Comparison of ENCODE assay signal across 16 cellular contexts in the genomic region with DNA sequence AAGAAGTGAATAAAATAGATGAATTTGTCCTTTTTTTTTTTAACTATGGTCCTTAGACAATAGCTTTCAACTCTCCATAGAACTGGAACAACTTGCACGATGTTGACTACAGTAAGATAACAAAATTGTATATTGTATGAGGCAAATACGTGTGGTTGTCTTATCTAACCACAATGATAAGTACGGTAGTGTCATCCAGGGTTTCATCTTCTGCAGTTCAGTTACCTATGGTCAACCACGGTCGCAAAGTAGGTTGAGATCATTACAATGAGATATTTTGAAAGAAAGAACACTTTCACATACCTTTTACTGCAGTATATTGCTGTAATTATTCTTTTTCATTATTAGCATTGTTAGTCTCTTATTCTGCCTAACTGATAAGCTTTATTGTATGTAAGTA.
A peak's percentile ranks its signal among the peaks of the same experiment; 100 is the strongest.
DNase-seq lines count a peak whose midpoint lies in the region; ATAC-seq and TF ChIP-seq lines count a peak whose summit lies in the region.
"Had no signal": no experiment of that assay in that cellular context is flagged by ENCODE, and none has a peak within 500 bp of the region (broad histone marks: within the 10 kb centered on the region; RNA-seq: fewer than 3 reads in every experiment).

No MANE protein-coding gene starts in this region.

- H3K27me3 Mint-ChIP-seq in T-helper 2 cell treated with Interferon-gamma antibody and Interleukin-4, amounts not matched to agents 5 μg/mL and 100 μg/mL, for 36 hours (ENCODE audit: low read depth) = peaks cover 43% of the 10 kb centered on the region
- H3K27me3 Mint-ChIP-seq in activated T-helper 17 cell treated with anti-CD3 and anti-CD28 coated beads, Interleukin-2, amount 50 U/mL, for 72 hours = no peaks in the 10 kb centered on the region
- peaks cover 4% of the 10 kb centered on the region for H3K27me3 Mint-ChIP-seq in activated naive CD4-positive, alpha-beta T cell treated with anti-CD3 and anti-CD28 coated beads, Interleukin-2, amount 10 ng/mL, durations not matched to agents 7 days and 5 days
- H3K27me3 Mint-ChIP-seq in stimulated activated memory B cell treated with anti-CD40 and anti-IgM and Interleukin-4, amounts not matched to agents 10 μg/mL and 1 μg/mL and 100 μg/mL, for 72 hours = no peaks in the 10 kb centered on the region
- H3K27me3 Mint-ChIP-seq: CD4-positive, alpha-beta T cell had no signal

- ATAC-seq in activated T-helper 17 cell treated with anti-CD3 and anti-CD28 coated beads, Interleukin-2, amount 50 U/mL, for 72 hours (replicated peaks) = peak; percentile 60
- peak; percentile 82 for ATAC-seq in stimulated activated effector memory CD8-positive, alpha-beta T cell treated with anti-CD3 and anti-CD28 coated beads, Interleukin-12 subunit alpha, Interleukin-12 subunit beta, amount 100 ng/mL, for 72 hours
- ATAC-seq in stimulated activated memory B cell treated with anti-CD40 and anti-IgM and Interleukin-4, amounts not matched to agents 10 μg/mL and 1 μg/mL and 100 μg/mL, for 72 hours = no peak
- no peak for ATAC-seq in heart right ventricle

- intact Hi-C loops in heart right ventricle (cut with DNase I) = no loop called here

- H3K4me1 ChIP-seq in heart right ventricle = peaks cover 0 to 17% (median 6%) of the 10 kb centered on the region in 9 donors

- no peak overlapping the region for H3K27ac Mint-ChIP-seq in T-helper 2 cell treated with Interferon-gamma antibody and Interleukin-4, amounts not matched to agents 5 μg/mL and 100 μg/mL, for 36 hours
- no peak overlapping the region for H3K27ac Mint-ChIP-seq in activated T-helper 17 cell treated with anti-CD3 and anti-CD28 coated beads, Interleukin-2, amount 50 U/mL, for 72 hours
- H3K27ac Mint-ChIP-seq in stimulated activated effector memory CD8-positive, alpha-beta T cell treated with anti-CD3 and anti-CD28 coated beads, Interleukin-12 subunit alpha, Interleukin-12 subunit beta, amount 100 ng/mL, for 72 hours = no peak overlapping the region
- no peak overlapping the region for H3K27ac Mint-ChIP-seq in activated naive CD4-positive, alpha-beta T cell treated with anti-CD3 and anti-CD28 coated beads, Interleukin-2, amount 10 ng/mL, durations not matched to agents 7 days and 5 days
- no peak overlapping the region for H3K27ac Mint-ChIP-seq in stimulated activated memory B cell treated with anti-CD40 and anti-IgM and Interleukin-4, amounts not matched to agents 10 μg/mL and 1 μg/mL and 100 μg/mL, for 72 hours
- H3K27ac Mint-ChIP-seq: CD4-positive, alpha-beta T cell had no signal

- CTCF ChIA-PET in activated naive CD4-positive, alpha-beta T cell treated with anti-CD3 and anti-CD28 coated beads, Interleukin-2, amount 10 ng/mL, durations not matched to agents 7 days and 5 days (lab: Charles Lee) = interaction anchor here (1.3 kb wide), 1 partner anchor 835 kb away, joined by 3 read pairs; no protein-coding TSS in a partner anchor

- H3K4me3 Mint-ChIP-seq in T-helper 2 cell treated with Interferon-gamma antibody and Interleukin-4, amounts not matched to agents 5 μg/mL and 100 μg/mL, for 36 hours = peak overlapping the region; percentile 22
- no peak overlapping the region for H3K4me3 Mint-ChIP-seq in activated T-helper 17 cell treated with anti-CD3 and anti-CD28 coated beads, Interleukin-2, amount 50 U/mL, for 72 hours
- no peak overlapping the region for H3K4me3 Mint-ChIP-seq in stimulated activated effector memory CD8-positive, alpha-beta T cell treated with anti-CD3 and anti-CD28 coated beads, Interleukin-12 subunit alpha, Interleukin-12 subunit beta, amount 100 ng/mL, for 72 hours
- H3K4me3 Mint-ChIP-seq in activated naive CD4-positive, alpha-beta T cell treated with anti-CD3 and anti-CD28 coated beads, Interleukin-2, amount 10 ng/mL, durations not matched to agents 7 days and 5 days = no peak overlapping the region
- no peak overlapping the region for H3K4me3 Mint-ChIP-seq in stimulated activated memory B cell treated with anti-CD40 and anti-IgM and Interleukin-4, amounts not matched to agents 10 μg/mL and 1 μg/mL and 100 μg/mL, for 72 hours
- H3K4me3 Mint-ChIP-seq: CD4-positive, alpha-beta T cell had no signal

- H3K9me3 Mint-ChIP-seq in T-helper 2 cell treated with Interferon-gamma antibody and Interleukin-4, amounts not matched to agents 5 μg/mL and 100 μg/mL, for 36 hours = peaks cover 5% of the 10 kb centered on the region
- H3K9me3 Mint-ChIP-seq in activated T-helper 17 cell treated with anti-CD3 and anti-CD28 coated beads, Interleukin-2, amount 50 U/mL, for 72 hours = no peaks in the 10 kb centered on the region
- no peaks in the 10 kb centered on the region for H3K9me3 Mint-ChIP-seq in stimulated activated effector memory CD8-positive, alpha-beta T cell treated with anti-CD3 and anti-CD28 coated beads, Interleukin-12 subunit alpha, Interleukin-12 subunit beta, amount 100 ng/mL, for 72 hours
- no peaks in the 10 kb centered on the region for H3K9me3 Mint-ChIP-seq in activated naive CD4-positive, alpha-beta T cell treated with anti-CD3 and anti-CD28 coated beads, Interleukin-2, amount 10 ng/mL, durations not matched to agents 7 days and 5 days
- H3K9me3 Mint-ChIP-seq in stimulated activated memory B cell treated with anti-CD40 and anti-IgM and Interleukin-4, amounts not matched to agents 10 μg/mL and 1 μg/mL and 100 μg/mL, for 72 hours = no peaks in the 10 kb centered on the region
- H3K9me3 Mint-ChIP-seq: CD4-positive, alpha-beta T cell had no signal

- no peaks in the 10 kb centered on the region for H3K36me3 ChIP-seq in heart right ventricle

- peak; percentile 32 for DNase-seq in OCI-M1 (lab: John Stamatoyannopoulos, UW)
- peak; percentile 18 for DNase-seq in T-helper 2 cell treated with Interferon-gamma antibody and Interleukin-4, amounts not matched to agents 5 μg/mL and 100 μg/mL, for 36 hours (ENCODE audit: low spot score)
- DNase-seq in stimulated activated effector memory CD8-positive, alpha-beta T cell treated with anti-CD3 and anti-CD28 coated beads, Interleukin-12 subunit alpha, Interleukin-12 subunit beta, amount 100 ng/mL, for 72 hours (ENCODE audit: low spot score in 2 of 2) = no peak
- no peak for DNase-seq in activated naive CD4-positive, alpha-beta T cell treated with anti-CD3 and anti-CD28 coated beads, Interleukin-2, amount 10 ng/mL, durations not matched to agents 7 days and 5 days
- no peak for DNase-seq in DMS53 treated with DMSO at 0.1 percent for 48 hours (lab: John Stamatoyannopoulos, UW; ENCODE audit: unreplicated experiment)
- no peak for DNase-seq in heart right ventricle
- DNase-seq: ACHN; Caco-2; CD4-positive, alpha-beta T cell; DMS79; GDM1; GM23248; HCEC 1CT had no signal

- no peaks in the 10 kb centered on the region for H3K27me3 ChIP-seq in heart right ventricle

- WGBS in heart right ventricle, 2 donors = 90 to 94% methylated on average over 5 of the region's 5 CpGs

- no peak for TF ChIP-seq CTCF in heart right ventricle (IDR thresholded peaks at IDR 0.05)

- no peak overlapping the region for H3K4me3 ChIP-seq in heart right ventricle
- H3K4me3 ChIP-seq: GM23248 had no signal

- H3K9me3 ChIP-seq in heart right ventricle = no peaks in the 10 kb centered on the region
- H3K9me3 ChIP-seq: Caco-2 had no signal

- no peak overlapping the region for H3K27ac ChIP-seq in heart right ventricle
- H3K27ac ChIP-seq: C4-2B, GM23248 had no signal

- H3K4me1 Mint-ChIP-seq in T-helper 2 cell treated with Interferon-gamma antibody and Interleukin-4, amounts not matched to agents 5 μg/mL and 100 μg/mL, for 36 hours (ENCODE audit: low read depth) = peaks cover 32% of the 10 kb centered on the region
- peaks cover 11% of the 10 kb centered on the region for H3K4me1 Mint-ChIP-seq in activated T-helper 17 cell treated with anti-CD3 and anti-CD28 coated beads, Interleukin-2, amount 50 U/mL, for 72 hours
- no peaks in the 10 kb centered on the region for H3K4me1 Mint-ChIP-seq in stimulated activated effector memory CD8-positive, alpha-beta T cell treated with anti-CD3 and anti-CD28 coated beads, Interleukin-12 subunit alpha, Interleukin-12 subunit beta, amount 100 ng/mL, for 72 hours
- H3K4me1 Mint-ChIP-seq in activated naive CD4-positive, alpha-beta T cell treated with anti-CD3 and anti-CD28 coated beads, Interleukin-2, amount 10 ng/mL, durations not matched to agents 7 days and 5 days = peaks cover 11% of the 10 kb centered on the region
- H3K4me1 Mint-ChIP-seq in stimulated activated memory B cell treated with anti-CD40 and anti-IgM and Interleukin-4, amounts not matched to agents 10 μg/mL and 1 μg/mL and 100 μg/mL, for 72 hours = no peaks in the 10 kb centered on the region

- H3K36me3 Mint-ChIP-seq in T-helper 2 cell treated with Interferon-gamma antibody and Interleukin-4, amounts not matched to agents 5 μg/mL and 100 μg/mL, for 36 hours (ENCODE audit: low read depth) = peaks cover 6% of the 10 kb centered on the region
- H3K36me3 Mint-ChIP-seq in activated T-helper 17 cell treated with anti-CD3 and anti-CD28 coated beads, Interleukin-2, amount 50 U/mL, for 72 hours (ENCODE audit: low read depth) = no peaks in the 10 kb centered on the region
- no peaks in the 10 kb centered on the region for H3K36me3 Mint-ChIP-seq in stimulated activated effector memory CD8-positive, alpha-beta T cell treated with anti-CD3 and anti-CD28 coated beads, Interleukin-12 subunit alpha, Interleukin-12 subunit beta, amount 100 ng/mL, for 72 hours
- no peaks in the 10 kb centered on the region for H3K36me3 Mint-ChIP-seq in activated naive CD4-positive, alpha-beta T cell treated with anti-CD3 and anti-CD28 coated beads, Interleukin-2, amount 10 ng/mL, durations not matched to agents 7 days and 5 days
- no peaks in the 10 kb centered on the region for H3K36me3 Mint-ChIP-seq in stimulated activated memory B cell treated with anti-CD40 and anti-IgM and Interleukin-4, amounts not matched to agents 10 μg/mL and 1 μg/mL and 100 μg/mL, for 72 hours

Comparison
In these comparisons a context has a peak if more than half of its experiments do, and no peak if none do; other contexts are left out.
1. DNase-seq: peak in OCI-M1 (single experiment) and T-helper 2 cell treated with Interferon-gamma antibody and Interleukin-4, amounts not matched to agents 5 μg/mL and 100 μg/mL, for 36 hours (single experiment); none in stimulated activated effector memory CD8-positive, alpha-beta T cell treated with anti-CD3 and anti-CD28 coated beads, Interleukin-12 subunit alpha, Interleukin-12 subunit beta, amount 100 ng/mL, for 72 hours (0 of 2), activated naive CD4-positive, alpha-beta T cell treated with anti-CD3 and anti-CD28 coated beads, Interleukin-2, amount 10 ng/mL, durations not matched to agents 7 days and 5 days (single experiment), DMS53 treated with DMSO at 0.1 percent for 48 hours (single experiment) and heart right ventricle (0 of 2).
2. ATAC-seq: peak in activated T-helper 17 cell treated with anti-CD3 and anti-CD28 coated beads, Interleukin-2, amount 50 U/mL, for 72 hours (single experiment) and stimulated activated effector memory CD8-positive, alpha-beta T cell treated with anti-CD3 and anti-CD28 coated beads, Interleukin-12 subunit alpha, Interleukin-12 subunit beta, amount 100 ng/mL, for 72 hours (single experiment); none in stimulated activated memory B cell treated with anti-CD40 and anti-IgM and Interleukin-4, amounts not matched to agents 10 μg/mL and 1 μg/mL and 100 μg/mL, for 72 hours (single experiment) and heart right ventricle (0 of 8).